In the genomic region with DNA sequence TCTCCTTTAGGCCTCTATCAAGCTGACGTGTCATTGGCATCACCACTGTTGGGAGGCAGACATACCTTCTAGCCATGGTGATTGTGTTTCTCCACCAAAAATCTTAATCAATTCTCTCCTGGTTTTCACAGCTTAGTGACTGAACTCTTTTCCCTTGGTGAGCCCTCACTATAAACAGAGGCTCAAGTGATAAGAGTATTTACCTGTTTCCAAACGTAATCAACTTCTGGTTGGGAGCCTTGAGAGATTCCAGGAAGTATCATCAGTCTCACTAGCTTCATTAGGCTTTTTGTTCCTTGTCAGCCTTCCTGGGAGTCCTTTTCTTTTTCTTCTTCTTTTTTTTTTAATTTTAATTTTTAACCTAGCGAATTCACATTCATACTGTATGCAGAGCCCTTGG, we compare ENCODE assay signal across 19 cellular contexts.
"Had no signal": no experiment of that assay in that cellular context is flagged by ENCODE, and none has a peak within 500 bp of the region (broad histone marks: within the 10 kb centered on the region; RNA-seq: fewer than 3 reads in every experiment).

No MANE protein-coding gene starts in this region.

- H3K4me3 ChIP-seq: ascending aorta, breast epithelium, heart left ventricle, lung, tibial nerve, vagina had no signal

- H3K27me3 ChIP-seq: ascending aorta, breast epithelium, heart left ventricle, tibial nerve, vagina had no signal

- DNase-seq: activated CD4-positive, alpha-beta memory T cell treated with anti-CD3 and anti-CD28 coated beads for 36 hours; activated naive CD4-positive, alpha-beta T cell treated with anti-CD3 and anti-CD28 coated beads, Interleukin-2, amount 10 ng/mL, durations not matched to agents 7 days and 5 days; activated T-cell treated with anti-CD3 and anti-CD28 coated beads, Interleukin-2, amount 50 U/mL, for 24 hours; cerebellar nuclear complex; effector memory CD4-positive, alpha-beta T cell; heart left ventricle; midbrain; naive B cell; retina; stimulated activated CD4-positive, alpha-beta T cell treated with anti-CD3 and anti-CD28 coated beads, Interleukin-15, amount 100 ng/mL, for 24 hours; stimulated activated CD4-positive, alpha-beta T cell treated with anti-CD3 and anti-CD28 coated beads, Interleukin-4, amount 100 ng/mL, for 24 hours; stimulated activated naive CD4-positive, alpha-beta T cell treated with Interleukin-2 at 50 U/mL for 16 hours; substantia nigra; T-helper 9 cell had no signal

- H3K4me1 ChIP-seq: ascending aorta, breast epithelium, vagina had no signal

- H3K9me3 ChIP-seq: ascending aorta, breast epithelium, heart left ventricle, tibial nerve, vagina had no signal

- ATAC-seq: heart left ventricle had no signal

- H3K27ac ChIP-seq: ascending aorta, breast epithelium, heart left ventricle, tibial nerve, vagina had no signal
